In the genomic region with DNA sequence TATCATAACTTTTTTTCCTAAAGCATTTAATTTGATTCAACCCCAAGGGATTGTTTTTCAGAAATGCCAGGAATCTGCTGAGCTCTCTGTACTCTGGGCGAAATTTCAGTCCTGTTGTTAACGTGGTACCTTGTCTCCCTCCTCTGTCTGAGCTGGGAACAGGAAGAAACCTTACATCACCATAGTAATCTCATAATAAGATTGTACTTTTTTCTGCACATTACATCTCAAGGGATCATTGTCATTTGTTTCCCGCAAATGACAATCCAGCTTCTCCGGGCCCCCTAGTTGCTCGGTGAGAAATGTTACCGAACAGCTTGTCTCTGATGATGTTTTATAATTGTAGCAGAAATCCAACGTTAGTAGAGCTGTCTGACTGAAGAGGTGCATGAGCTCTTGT, we compare ENCODE assay signal across 13 cellular contexts.
DNase-seq lines count a peak whose midpoint lies in the region; ATAC-seq, FAIRE-seq and TF ChIP-seq lines count a peak whose summit lies in the region.
"Had no signal": no experiment of that assay in that cellular context is flagged by ENCODE, and none has a peak within 500 bp of the region (broad histone marks: within the 10 kb centered on the region; RNA-seq: fewer than 3 reads in every experiment).

No MANE protein-coding gene starts in this region.

- H3K4me1 ChIP-seq in OCI-LY7 (ENCODE audit: insufficient read depth, low read length, poor library complexity, severe bottlenecking) (peaks cover 9% of the 10 kb centered on the region), pancreas (no peaks in the 10 kb centered on the region), uterus (no peaks in the 10 kb centered on the region)

- no peak overlapping the region for H3K4me3 Mint-ChIP-seq in stimulated activated naive B cell treated with anti-CD40 and anti-IgM and Interleukin-4, amounts not matched to agents 10 μg/mL and 1 μg/mL and 100 μg/mL, for 72 hours
- no peak overlapping the region for H3K4me3 Mint-ChIP-seq in Calu3 (ENCODE audit: low read depth, unreplicated experiment)
- H3K4me3 Mint-ChIP-seq: activated CD8-positive, alpha-beta T cell treated with anti-CD3 and anti-CD28 coated beads, Interleukin-2, amount 10 ng/mL, durations not matched to agents 7 days and 5 days; T-cell had no signal

- no peaks in the 10 kb centered on the region for H3K9me2 ChIP-seq in OCI-LY7 (ENCODE audit: insufficient read depth, low read length)

- no peak for FAIRE-seq in pancreas (lab: Jason Lieb, UNC)
- FAIRE-seq: GM12892 had no signal

- H3K27ac ChIP-seq in OCI-LY7 (ENCODE audit: low read depth, low read length, poor library complexity, severe bottlenecking) (no peak overlapping the region), pancreas (no peak overlapping the region), uterus (no peak overlapping the region)

- peak in 3 of 4 donors; percentile 50 to 64 (median 54) for ATAC-seq in pancreas
- ATAC-seq in stimulated activated naive B cell treated with anti-CD40 and anti-IgM and Interleukin-4, amounts not matched to agents 10 μg/mL and 1 μg/mL and 100 μg/mL, for 72 hours (replicated peaks), result no peak
- ATAC-seq: activated CD8-positive, alpha-beta T cell treated with anti-CD3 and anti-CD28 coated beads, Interleukin-2, amount 10 ng/mL, durations not matched to agents 7 days and 5 days; T-cell had no signal

- intact Hi-C loops in OCI-LY7 (cut with micrococcal nuclease; ENCODE audit: unreplicated experiment) (no loop called here), pancreas (cut with DNase I) (no loop called here), uterus (cut with DNase I; ENCODE audit: low total_unique reads) (no loop called here), Calu3 (cut with micrococcal nuclease; ENCODE audit: unreplicated experiment) (no loop called here)

- no peaks in the 10 kb centered on the region for H3K79me2 ChIP-seq in OCI-LY7 (ENCODE audit: insufficient read depth, low read depth, low read length)

- BruUV-seq in OCI-LY7 (replicated peaks; lab: Mats Ljungman, UMichigan), result no TSS peak
- no TSS peak for BruUV-seq in Calu3 (replicated peaks; lab: Mats Ljungman, UMichigan)

- H3K9me3 ChIP-seq in OCI-LY7 (ENCODE audit: low read length) (no peaks in the 10 kb centered on the region), pancreas (no peaks in the 10 kb centered on the region), uterus (no peaks in the 10 kb centered on the region)

- no peak overlapping the region for H3K4me3 ChIP-seq in OCI-LY7 (ENCODE audit: low read depth, low read length, poor library complexity, severe bottlenecking)
- H3K4me3 ChIP-seq in fibroblast of mammary gland (ENCODE audit: control insufficient read depth, low read depth, low read length), result no peak overlapping the region
- no peak overlapping the region for H3K4me3 ChIP-seq in pancreas
- no peak overlapping the region for H3K4me3 ChIP-seq in uterus

- H2AFZ ChIP-seq in OCI-LY7 (ENCODE audit: low read length), result no peak overlapping the region

- H4K20me1 ChIP-seq in OCI-LY7 (ENCODE audit: insufficient read depth, low read length), result no peaks in the 10 kb centered on the region

- WGBS in pancreas, 2 donors, result 26 to 35% methylated on average over 7 of the region's 7 CpGs

- peak; percentile 0 for DNase-seq in GM04503 (ENCODE audit: low read depth)
- DNase-seq in OCI-LY7 (ENCODE audit: low spot score), result peak; percentile 5
- peak; percentile 0 for DNase-seq in fibroblast of mammary gland (ENCODE audit: low read depth)
- no peak for DNase-seq in pancreas
- DNase-seq in LoVo (ENCODE audit: low spot score), result no peak
- DNase-seq in stimulated activated naive B cell treated with anti-CD40 and anti-IgM and Interleukin-4, amounts not matched to agents 10 μg/mL and 1 μg/mL and 100 μg/mL, for 72 hours, result no peak
- no peak for DNase-seq in uterus
- no peak for DNase-seq in Calu3
- DNase-seq: activated CD8-positive, alpha-beta T cell treated with anti-CD3 and anti-CD28 coated beads, Interleukin-2, amount 10 ng/mL, durations not matched to agents 7 days and 5 days; effector CD4-positive, alpha-beta T cell; NCI-H526; T-cell had no signal

- H3K4me1 Mint-ChIP-seq in stimulated activated naive B cell treated with anti-CD40 and anti-IgM and Interleukin-4, amounts not matched to agents 10 μg/mL and 1 μg/mL and 100 μg/mL, for 72 hours, result no peaks in the 10 kb centered on the region
- no peaks in the 10 kb centered on the region for H3K4me1 Mint-ChIP-seq in Calu3 (ENCODE audit: low read depth, unreplicated experiment)
- H3K4me1 Mint-ChIP-seq: T-cell had no signal

- H3K27me3 Mint-ChIP-seq in stimulated activated naive B cell treated with anti-CD40 and anti-IgM and Interleukin-4, amounts not matched to agents 10 μg/mL and 1 μg/mL and 100 μg/mL, for 72 hours, result no peaks in the 10 kb centered on the region
- H3K27me3 Mint-ChIP-seq in Calu3 (ENCODE audit: unreplicated experiment), result peaks cover 38% of the 10 kb centered on the region

- H3K36me3 Mint-ChIP-seq in stimulated activated naive B cell treated with anti-CD40 and anti-IgM and Interleukin-4, amounts not matched to agents 10 μg/mL and 1 μg/mL and 100 μg/mL, for 72 hours, result no peaks in the 10 kb centered on the region
- H3K36me3 Mint-ChIP-seq in Calu3 (ENCODE audit: insufficient read depth, unreplicated experiment), result no peaks in the 10 kb centered on the region
- H3K36me3 Mint-ChIP-seq: T-cell had no signal

- 0 out of 2 replicates have a peak, but pooled peaks have one; percentile 45 for TF ChIP-seq CTCF in OCI-LY7 (conservative IDR thresholded peaks at IDR 0.05; ENCODE audit: low read length)
- no peak for TF ChIP-seq CTCF in fibroblast of mammary gland (conservative IDR thresholded peaks at IDR 0.05; ENCODE audit: control insufficient read depth, insufficient read depth, low read depth, low read length)
- TF ChIP-seq CTCF in pancreas (IDR thresholded peaks at IDR 0.05), result peak in 1 of 4 donors; percentile 7
- TF ChIP-seq CTCF in uterus (IDR thresholded peaks at IDR 0.05), result no peak
- TF ChIP-seq CTCF in Calu3 (IDR thresholded peaks at IDR 0.05; ENCODE audit: unreplicated experiment), result no peak

- POLR2A ChIA-PET in OCI-LY7 (lab: Charles Lee), result interaction anchor here (1.0 to 1.2 kb wide), 2 partner anchors 11 to 122 kb away, joined by 3 read pairs; no protein-coding TSS in a partner anchor

- no peak for TF ChIP-seq POLR2A in uterus (IDR thresholded peaks at IDR 0.05)

- H3K9me3 Mint-ChIP-seq in stimulated activated naive B cell treated with anti-CD40 and anti-IgM and Interleukin-4, amounts not matched to agents 10 μg/mL and 1 μg/mL and 100 μg/mL, for 72 hours, result peaks cover 14 to 17% of the 10 kb centered on the region in 2 donors
- no peaks in the 10 kb centered on the region for H3K9me3 Mint-ChIP-seq in Calu3 (ENCODE audit: low read depth, unreplicated experiment)

- CTCF ChIA-PET in OCI-LY7 (lab: Charles Lee; ENCODE audit: unreplicated experiment), result no interaction called here
- CTCF ChIA-PET in Calu3 (lab: Charles Lee), result no interaction called here

- no peak overlapping the region for H3K27ac Mint-ChIP-seq in stimulated activated naive B cell treated with anti-CD40 and anti-IgM and Interleukin-4, amounts not matched to agents 10 μg/mL and 1 μg/mL and 100 μg/mL, for 72 hours
- no peak overlapping the region for H3K27ac Mint-ChIP-seq in Calu3 (ENCODE audit: unreplicated experiment)
- H3K27ac Mint-ChIP-seq: activated CD8-positive, alpha-beta T cell treated with anti-CD3 and anti-CD28 coated beads, Interleukin-2, amount 10 ng/mL, durations not matched to agents 7 days and 5 days; T-cell had no signal

- H3K36me3 ChIP-seq in OCI-LY7 (ENCODE audit: insufficient read depth, low read length) (no peaks in the 10 kb centered on the region), pancreas (no peaks in the 10 kb centered on the region), uterus (no peaks in the 10 kb centered on the region)

- no peak overlapping the region for H3K4me2 ChIP-seq in OCI-LY7 (ENCODE audit: low read length)

- H3K27me3 ChIP-seq in pancreas, result peaks cover 0 to 2% (median 0%) of the 10 kb centered on the region in 4 donors
- H3K27me3 ChIP-seq in uterus, result peaks cover 0 to 3% of the 10 kb centered on the region in 2 donors

Comparison
In these comparisons a context has a peak if more than half of its experiments do, and no peak if none do; other contexts are left out.
1. DNase-seq: peak in GM04503 (single experiment), OCI-LY7 (single experiment) and fibroblast of mammary gland (single experiment); none in pancreas (0 of 6), LoVo (single experiment), stimulated activated naive B cell treated with anti-CD40 and anti-IgM and Interleukin-4, amounts not matched to agents 10 μg/mL and 1 μg/mL and 100 μg/mL, for 72 hours (single experiment), uterus (0 of 2) and Calu3 (single experiment).
2. ATAC-seq: peak in pancreas (3 of 4); none in stimulated activated naive B cell treated with anti-CD40 and anti-IgM and Interleukin-4, amounts not matched to agents 10 μg/mL and 1 μg/mL and 100 μg/mL, for 72 hours (0 of 2).